In the genomic region with DNA sequence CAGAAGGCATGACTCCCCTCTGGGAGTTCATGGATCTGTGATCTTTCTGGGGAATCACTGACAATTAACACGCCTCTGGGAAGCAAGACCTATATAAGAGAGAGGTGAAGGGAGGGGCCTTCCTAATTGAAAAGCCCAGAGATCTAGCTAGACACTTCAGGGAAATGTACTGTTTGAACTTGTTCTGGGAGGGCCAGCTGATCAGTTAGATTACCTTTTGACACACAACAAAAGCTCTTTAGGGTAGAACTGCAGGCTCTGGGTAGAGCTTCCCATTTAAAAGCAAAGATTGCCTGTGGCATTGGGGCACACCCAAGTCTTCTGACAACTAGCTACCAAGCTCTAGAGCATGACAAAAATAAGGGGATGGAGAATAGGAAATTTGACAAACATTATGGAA, we compare ENCODE assay signal across 17 cellular contexts. TPM values are rescaled to one million over a fixed set of nuclear protein-coding genes. Genes with fewer than 3 reads are reported as not detected.
DNase-seq lines count a peak whose midpoint lies in the region; ATAC-seq, FAIRE-seq and TF ChIP-seq lines count a peak whose summit lies in the region.
"Had no signal": no experiment of that assay in that cellular context is flagged by ENCODE, and none has a peak within 500 bp of the region (broad histone marks: within the 10 kb centered on the region; RNA-seq: fewer than 3 reads in every experiment).

No MANE protein-coding gene starts in this region.

- H3K18ac ChIP-seq in mesendoderm (ENCODE audit: low read length), result no peak overlapping the region

- H3K4ac ChIP-seq in mesendoderm (ENCODE audit: low read depth, low read length), result no peak overlapping the region

- H3K9me3 Mint-ChIP-seq in MCF 10A (ENCODE audit: unreplicated experiment) (no peaks in the 10 kb centered on the region), osteocyte (ENCODE audit: unreplicated experiment) (no peaks in the 10 kb centered on the region)
- H3K9me3 Mint-ChIP-seq: CD4-positive, alpha-beta memory T cell; GM23338 had no signal

- TF ChIP-seq POLR2A in breast epithelium (IDR thresholded peaks at IDR 0.05), result no peak

- no TSS peak for BruUV-seq in MCF 10A (replicated peaks; lab: Mats Ljungman, UMichigan)

- H3K4me3 ChIP-seq in breast epithelium (no peak overlapping the region), bronchial epithelial cell (ENCODE audit: low read depth, low read length) (no peak overlapping the region), mesendoderm (ENCODE audit: low read length) (no peak overlapping the region)
- H3K4me3 ChIP-seq: GM12878, GM23338 had no signal

- no peak overlapping the region for H2BK15ac ChIP-seq in mesendoderm (replicated peaks; ENCODE audit: low read depth)

- H2BK5ac ChIP-seq in mesendoderm (ENCODE audit: low read length), result no peak overlapping the region

- H3K79me1 ChIP-seq in mesendoderm (ENCODE audit: low read length), result no peaks in the 10 kb centered on the region

- H4K5ac ChIP-seq in mesendoderm (ENCODE audit: low read length), result no peak overlapping the region

- ATAC-seq in foreskin keratinocyte, result no peak
- ATAC-seq: GM12878, GM23338 had no signal

- DNase-seq in MCF 10A (ENCODE audit: unreplicated experiment), result no peak
- no peak for DNase-seq in breast epithelium (ENCODE audit: low spot score in 2 of 2)
- DNase-seq in bronchial epithelial cell (ENCODE audit: low read depth), result peak; percentile 49
- DNase-seq in foreskin keratinocyte, result peak; percentile 13 to 55
- no peak for DNase-seq in mesendoderm
- DNase-seq in amygdala (lab: John Stamatoyannopoulos, UW), result no peak
- no peak for DNase-seq in osteocyte (ENCODE audit: extremely low spot score, unreplicated experiment)
- DNase-seq: BE2C; CD4-positive, alpha-beta memory T cell; DMS79; H7 had no signal

- TF ChIP-seq CTCF in MCF 10A (IDR thresholded peaks at IDR 0.05; ENCODE audit: unreplicated experiment), result no peak
- TF ChIP-seq CTCF in breast epithelium (IDR thresholded peaks at IDR 0.05), result no peak
- no peak for TF ChIP-seq CTCF in bronchial epithelial cell (IDR thresholded peaks at IDR 0.05; ENCODE audit: insufficient read depth, low read length, severe bottlenecking)
- no peak for TF ChIP-seq CTCF in foreskin keratinocyte (conservative IDR thresholded peaks at IDR 0.05)
- TF ChIP-seq CTCF in osteocyte (IDR thresholded peaks at IDR 0.05), result no peak

- no peak overlapping the region for H4K8ac ChIP-seq in mesendoderm (ENCODE audit: low read depth, low read length)

- H3K27me3 ChIP-seq in breast epithelium, result no peaks in the 10 kb centered on the region
- no peaks in the 10 kb centered on the region for H3K27me3 ChIP-seq in bronchial epithelial cell (ENCODE audit: control insufficient read depth, insufficient read depth, low read length)
- no peaks in the 10 kb centered on the region for H3K27me3 ChIP-seq in foreskin keratinocyte
- H3K27me3 ChIP-seq in mesendoderm (ENCODE audit: insufficient read depth, low read length, poor library complexity), result no peaks in the 10 kb centered on the region
- H3K27me3 ChIP-seq: BE2C had no signal

- WGBS in mesendoderm (ENCODE audit: extremely low coverage, insufficient coverage, low lambda C conversion rate), result no CpG with 5 or more reads among the region's 1 CpG

- no peak overlapping the region for H3K56ac ChIP-seq in mesendoderm (ENCODE audit: low read length)

- H3K9me3 ChIP-seq in breast epithelium, result no peaks in the 10 kb centered on the region
- H3K9me3 ChIP-seq: BE2C had no signal

- H3K4me2 ChIP-seq in mesendoderm (ENCODE audit: low read length), result no peak overlapping the region
- H3K4me2 ChIP-seq: GM23338 had no signal

- H3K36me3 ChIP-seq in breast epithelium (no peaks in the 10 kb centered on the region), bronchial epithelial cell (ENCODE audit: control insufficient read depth, insufficient read depth, low read length) (no peaks in the 10 kb centered on the region), mesendoderm (ENCODE audit: control insufficient read depth, insufficient read depth, low read length) (no peaks in the 10 kb centered on the region)
- H3K36me3 ChIP-seq: BE2C had no signal

- H2BK120ac ChIP-seq in mesendoderm (ENCODE audit: low read depth, low read length), result no peak overlapping the region

- intact Hi-C loops in MCF 10A (cut with micrococcal nuclease) (no loop called here), breast epithelium (cut with DNase I; ENCODE audit: low total_unique reads) (no loop called here)

- H3K9ac ChIP-seq in mesendoderm (ENCODE audit: low read length), result no peak overlapping the region

- FAIRE-seq in bronchial epithelial cell (lab: Jason Lieb, UNC), result no peak
- FAIRE-seq: GM12878, GM18507 had no signal

- H3K4me1 Mint-ChIP-seq in MCF 10A (ENCODE audit: insufficient read depth, unreplicated experiment) (peaks cover 37% of the 10 kb centered on the region), osteocyte (ENCODE audit: unreplicated experiment) (peaks cover 11% of the 10 kb centered on the region)
- H3K4me1 Mint-ChIP-seq: CD4-positive, alpha-beta memory T cell had no signal

- no peaks in the 10 kb centered on the region for H3K36me3 Mint-ChIP-seq in MCF 10A (ENCODE audit: insufficient read depth, unreplicated experiment)
- H3K36me3 Mint-ChIP-seq in osteocyte (ENCODE audit: unreplicated experiment), result no peaks in the 10 kb centered on the region
- H3K36me3 Mint-ChIP-seq: CD4-positive, alpha-beta memory T cell had no signal

- H3K4me3 Mint-ChIP-seq in MCF 10A (ENCODE audit: unreplicated experiment), result no peak overlapping the region
- no peak overlapping the region for H3K4me3 Mint-ChIP-seq in osteocyte (ENCODE audit: unreplicated experiment)
- H3K4me3 Mint-ChIP-seq: CD4-positive, alpha-beta memory T cell; GM23338 had no signal

- no peak overlapping the region for H2AK5ac ChIP-seq in mesendoderm (ENCODE audit: low read length)

- H3K4me1 ChIP-seq in breast epithelium, result no peaks in the 10 kb centered on the region
- peaks cover 39% of the 10 kb centered on the region for H3K4me1 ChIP-seq in foreskin keratinocyte
- H3K4me1 ChIP-seq in mesendoderm (ENCODE audit: control insufficient read depth, low read depth, low read length), result no peaks in the 10 kb centered on the region
- H3K4me1 ChIP-seq: BE2C had no signal

- no peaks in the 10 kb centered on the region for H3K79me2 ChIP-seq in mesendoderm (ENCODE audit: control insufficient read depth, insufficient read depth, low read length)

- POLR2A ChIA-PET in MCF 10A (lab: Yijun Ruan, JAX), result interaction anchor here (0.6 to 7.5 kb wide), 11 partner anchors 9 to 1043 kb away, joined by 3 to 104 read pairs (median 4); a partner anchor contains a TSS

- H3K27me3 Mint-ChIP-seq in MCF 10A (ENCODE audit: insufficient read depth, unreplicated experiment) (no peaks in the 10 kb centered on the region), osteocyte (ENCODE audit: unreplicated experiment) (no peaks in the 10 kb centered on the region)

- H3K23ac ChIP-seq in mesendoderm (ENCODE audit: low read length), result no peak overlapping the region

- no peak overlapping the region for H3K27ac ChIP-seq in breast epithelium
- H3K27ac ChIP-seq in foreskin keratinocyte, result no peak overlapping the region
- no peak overlapping the region for H3K27ac ChIP-seq in mesendoderm (ENCODE audit: low read depth, low read length)
- H3K27ac ChIP-seq: C4-2B had no signal

- H3K27ac Mint-ChIP-seq in MCF 10A (ENCODE audit: low read depth, unreplicated experiment) (peak overlapping the region; percentile 25), osteocyte (ENCODE audit: unreplicated experiment) (no peak overlapping the region)
- H3K27ac Mint-ChIP-seq: CD4-positive, alpha-beta memory T cell; GM23338 had no signal

- CTCF ChIA-PET in MCF 10A (lab: Yijun Ruan, JAX), result interaction anchor here (0.5 to 2.1 kb wide), 5 partner anchors 36 to 1153 kb away, joined by 3 to 10 read pairs (median 5); no protein-coding TSS in a partner anchor

RNA-seq across cellular contexts. Expression of a gene that starts 26.3 kb away (rescaled TPM):
- total RNA-seq in MCF 10A (2022) (1,402 and 1,878 TPM in 2 replicates), breast epithelium (10 to 100 TPM in 2 of 3 donors, 1 to 10 TPM in 1; 3.4 to 89.1 (median 46.2) TPM), bronchial epithelial cell (197 and 272 TPM in 2 replicates), foreskin keratinocyte (1,077 and 1,617 TPM in 2 replicates), osteocyte (0.50 and 0.64 TPM in 2 replicates)
- polyA plus RNA-seq in foreskin keratinocyte, result 980 and 1,643 TPM in 2 replicates
- polyA plus RNA-seq in mesendoderm (2013, experiment 1 of 2), result 0.13 TPM
- 0.21 TPM for polyA plus RNA-seq in mesendoderm (2013, experiment 2 of 2)
- total RNA-seq: A172, G401, GM12878, GM23338, H7 had no signal

Comparison
In these comparisons a context has a peak if more than half of its experiments do, and no peak if none do; other contexts are left out.
1. DNase-seq: peak in bronchial epithelial cell (single experiment) and foreskin keratinocyte (2 of 2); none in MCF 10A (single experiment), breast epithelium (0 of 2), mesendoderm (single experiment), amygdala (0 of 56) and osteocyte (single experiment).